In the genomic region with DNA sequence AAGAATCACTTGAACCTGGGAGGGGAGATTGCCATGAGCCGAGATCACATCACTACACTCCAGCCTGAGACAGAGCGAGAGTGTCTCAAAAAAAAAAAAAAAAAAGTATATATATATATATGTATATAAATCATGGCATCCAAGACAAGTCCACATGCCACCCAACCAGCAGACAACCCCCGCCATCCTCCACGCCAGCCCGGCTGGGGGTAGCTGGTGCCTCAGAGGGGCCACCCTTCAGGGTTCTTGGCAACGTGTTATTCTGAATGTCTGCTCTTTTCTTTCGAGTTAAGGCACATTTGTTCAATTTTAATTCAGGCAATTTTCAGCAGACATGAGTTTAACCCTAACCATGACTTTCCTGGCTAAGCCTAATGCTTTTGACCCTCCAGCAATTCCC, we compare ENCODE assay signal across 1 cellular context.
TF ChIP-seq lines count a peak whose summit lies in the region.

No MANE protein-coding gene starts in this region.

TF ChIP-seq in IMR-90, 13 proteins besides CTCF, POLR2A, EP300 and RAD21:
- TF ChIP-seq, protein P1, sequence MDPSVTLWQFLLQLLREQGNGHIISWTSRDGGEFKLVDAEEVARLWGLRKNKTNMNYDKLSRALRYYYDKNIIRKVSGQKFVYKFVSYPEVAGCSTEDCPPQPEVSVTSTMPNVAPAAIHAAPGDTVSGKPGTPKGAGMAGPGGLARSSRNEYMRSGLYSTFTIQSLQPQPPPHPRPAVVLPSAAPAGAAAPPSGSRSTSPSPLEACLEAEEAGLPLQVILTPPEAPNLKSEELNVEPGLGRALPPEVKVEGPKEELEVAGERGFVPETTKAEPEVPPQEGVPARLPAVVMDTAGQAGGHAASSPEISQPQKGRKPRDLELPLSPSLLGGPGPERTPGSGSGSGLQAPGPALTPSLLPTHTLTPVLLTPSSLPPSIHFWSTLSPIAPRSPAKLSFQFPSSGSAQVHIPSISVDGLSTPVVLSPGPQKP (IDR thresholded peaks at IDR 0.05; ENCODE audit: borderline replicate concordance, low read depth, low read length), result no peak
- no peak for TF ChIP-seq CHD1 (IDR thresholded peaks at IDR 0.05; ENCODE audit: low read depth, low read length)
- no peak for TF ChIP-seq RCOR1 (IDR thresholded peaks at IDR 0.05; ENCODE audit: insufficient replicate concordance, low read length)
- TF ChIP-seq SMC3 (IDR thresholded peaks at IDR 0.05; ENCODE audit: low read depth, low read length), result no peak
- no peak for TF ChIP-seq MAZ (IDR thresholded peaks at IDR 0.05; ENCODE audit: borderline replicate concordance, low read depth, low read length)
- no peak for TF ChIP-seq MXI1 (IDR thresholded peaks at IDR 0.05; ENCODE audit: borderline replicate concordance, low read depth, low read length)
- no peak for TF ChIP-seq RFX5 (IDR thresholded peaks at IDR 0.05; ENCODE audit: low read depth, low read length)
- TF ChIP-seq NFE2L2 (IDR thresholded peaks at IDR 0.05; ENCODE audit: low read depth, low read length), result no peak
- no peak for TF ChIP-seq USF2 (IDR thresholded peaks at IDR 0.05; ENCODE audit: low read depth, low read length)
- TF ChIP-seq MAFK (IDR thresholded peaks at IDR 0.05; ENCODE audit: low read depth, low read length), result no peak
- TF ChIP-seq FOS (IDR thresholded peaks at IDR 0.05; ENCODE audit: low read depth, low read length), result no peak
